1 cellular context compared by ENCODE assay signal in genomic region chr6:18692920-18693319, GRCh38.
TF ChIP-seq lines count a peak whose summit lies in the region.

No MANE protein-coding gene starts in this region.

TF ChIP-seq in GM23338, 12 proteins besides CTCF, POLR2A, EP300 and RAD21 (continued from another document):
- TF ChIP-seq, protein P1, sequence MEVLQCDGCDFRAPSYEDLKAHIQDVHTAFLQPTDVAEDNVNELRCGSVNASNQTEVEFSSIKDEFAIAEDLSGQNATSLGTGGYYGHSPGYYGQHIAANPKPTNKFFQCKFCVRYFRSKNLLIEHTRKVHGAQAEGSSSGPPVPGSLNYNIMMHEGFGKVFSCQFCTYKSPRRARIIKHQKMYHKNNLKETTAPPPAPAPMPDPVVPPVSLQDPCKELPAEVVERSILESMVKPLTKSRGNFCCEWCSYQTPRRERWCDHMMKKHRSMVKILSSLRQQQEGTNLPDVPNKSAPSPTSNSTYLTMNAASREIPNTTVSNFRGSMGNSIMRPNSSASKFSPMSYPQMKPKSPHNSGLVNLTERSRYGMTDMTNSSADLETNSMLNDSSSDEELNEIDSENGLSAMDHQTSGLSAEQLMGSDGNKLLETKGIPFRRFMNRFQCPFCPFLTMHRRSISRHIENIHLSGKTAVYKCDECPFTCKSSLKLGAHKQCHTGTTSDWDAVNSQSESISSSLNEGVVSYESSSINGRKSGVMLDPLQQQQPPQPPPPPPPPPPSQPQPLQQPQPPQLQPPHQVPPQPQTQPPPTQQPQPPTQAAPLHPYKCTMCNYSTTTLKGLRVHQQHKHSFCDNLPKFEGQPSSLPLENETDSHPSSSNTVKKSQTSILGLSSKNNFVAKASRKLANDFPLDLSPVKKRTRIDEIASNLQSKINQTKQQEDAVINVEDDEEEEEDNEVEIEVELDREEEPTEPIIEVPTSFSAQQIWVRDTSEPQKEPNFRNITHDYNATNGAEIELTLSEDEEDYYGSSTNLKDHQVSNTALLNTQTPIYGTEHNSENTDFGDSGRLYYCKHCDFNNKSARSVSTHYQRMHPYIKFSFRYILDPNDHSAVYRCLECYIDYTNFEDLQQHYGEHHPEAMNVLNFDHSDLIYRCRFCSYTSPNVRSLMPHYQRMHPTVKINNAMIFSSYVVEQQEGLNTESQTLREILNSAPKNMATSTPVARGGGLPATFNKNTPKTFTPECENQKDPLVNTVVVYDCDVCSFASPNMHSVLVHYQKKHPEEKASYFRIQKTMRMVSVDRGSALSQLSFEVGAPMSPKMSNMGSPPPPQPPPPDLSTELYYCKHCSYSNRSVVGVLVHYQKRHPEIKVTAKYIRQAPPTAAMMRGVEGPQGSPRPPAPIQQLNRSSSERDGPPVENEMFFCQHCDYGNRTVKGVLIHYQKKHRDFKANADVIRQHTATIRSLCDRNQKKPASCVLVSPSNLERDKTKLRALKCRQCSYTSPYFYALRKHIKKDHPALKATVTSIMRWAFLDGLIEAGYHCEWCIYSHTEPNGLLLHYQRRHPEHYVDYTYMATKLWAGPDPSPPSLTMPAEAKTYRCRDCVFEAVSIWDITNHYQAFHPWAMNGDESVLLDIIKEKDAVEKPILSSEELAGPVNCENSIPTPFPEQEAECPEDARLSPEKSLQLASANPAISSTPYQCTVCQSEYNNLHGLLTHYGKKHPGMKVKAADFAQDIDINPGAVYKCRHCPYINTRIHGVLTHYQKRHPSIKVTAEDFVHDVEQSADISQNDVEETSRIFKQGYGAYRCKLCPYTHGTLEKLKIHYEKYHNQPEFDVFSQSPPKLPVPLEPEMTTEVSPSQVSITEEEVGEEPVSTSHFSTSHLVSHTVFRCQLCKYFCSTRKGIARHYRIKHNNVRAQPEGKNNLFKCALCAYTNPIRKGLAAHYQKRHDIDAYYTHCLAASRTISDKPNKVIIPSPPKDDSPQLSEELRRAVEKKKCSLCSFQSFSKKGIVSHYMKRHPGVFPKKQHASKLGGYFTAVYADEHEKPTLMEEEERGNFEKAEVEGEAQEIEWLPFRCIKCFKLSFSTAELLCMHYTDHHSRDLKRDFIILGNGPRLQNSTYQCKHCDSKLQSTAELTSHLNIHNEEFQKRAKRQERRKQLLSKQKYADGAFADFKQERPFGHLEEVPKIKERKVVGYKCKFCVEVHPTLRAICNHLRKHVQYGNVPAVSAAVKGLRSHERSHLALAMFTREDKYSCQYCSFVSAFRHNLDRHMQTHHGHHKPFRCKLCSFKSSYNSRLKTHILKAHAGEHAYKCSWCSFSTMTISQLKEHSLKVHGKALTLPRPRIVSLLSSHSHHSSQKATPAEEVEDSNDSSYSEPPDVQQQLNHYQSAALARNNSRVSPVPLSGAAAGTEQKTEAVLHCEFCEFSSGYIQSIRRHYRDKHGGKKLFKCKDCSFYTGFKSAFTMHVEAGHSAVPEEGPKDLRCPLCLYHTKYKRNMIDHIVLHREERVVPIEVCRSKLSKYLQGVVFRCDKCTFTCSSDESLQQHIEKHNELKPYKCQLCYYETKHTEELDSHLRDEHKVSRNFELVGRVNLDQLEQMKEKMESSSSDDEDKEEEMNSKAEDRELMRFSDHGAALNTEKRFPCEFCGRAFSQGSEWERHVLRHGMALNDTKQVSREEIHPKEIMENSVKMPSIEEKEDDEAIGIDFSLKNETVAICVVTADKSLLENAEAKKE (CRISPR knock-in tag; IDR thresholded peaks at IDR 0.05) = no peak
- TF ChIP-seq EZH2 (IDR thresholded peaks at IDR 0.05; ENCODE audit: low read depth, unreplicated experiment) (no peak), ZNF331 (CRISPR knock-in tag; IDR thresholded peaks at IDR 0.05; ENCODE audit: low read depth) (no peak), EZH2phosphoT487 (IDR thresholded peaks at IDR 0.05; ENCODE audit: unreplicated experiment) (no peak), JUNB (IDR thresholded peaks at IDR 0.05; ENCODE audit: unreplicated experiment) (no peak), ZNF114 (CRISPR knock-in tag; IDR thresholded peaks at IDR 0.05) (no peak), NANOG (IDR thresholded peaks at IDR 0.05; ENCODE audit: borderline replicate concordance) (no peak), CREB1 (CRISPR knock-in tag; IDR thresholded peaks at IDR 0.05; ENCODE audit: low read depth) (no peak)
- TF ChIP-seq, protein P2, sequence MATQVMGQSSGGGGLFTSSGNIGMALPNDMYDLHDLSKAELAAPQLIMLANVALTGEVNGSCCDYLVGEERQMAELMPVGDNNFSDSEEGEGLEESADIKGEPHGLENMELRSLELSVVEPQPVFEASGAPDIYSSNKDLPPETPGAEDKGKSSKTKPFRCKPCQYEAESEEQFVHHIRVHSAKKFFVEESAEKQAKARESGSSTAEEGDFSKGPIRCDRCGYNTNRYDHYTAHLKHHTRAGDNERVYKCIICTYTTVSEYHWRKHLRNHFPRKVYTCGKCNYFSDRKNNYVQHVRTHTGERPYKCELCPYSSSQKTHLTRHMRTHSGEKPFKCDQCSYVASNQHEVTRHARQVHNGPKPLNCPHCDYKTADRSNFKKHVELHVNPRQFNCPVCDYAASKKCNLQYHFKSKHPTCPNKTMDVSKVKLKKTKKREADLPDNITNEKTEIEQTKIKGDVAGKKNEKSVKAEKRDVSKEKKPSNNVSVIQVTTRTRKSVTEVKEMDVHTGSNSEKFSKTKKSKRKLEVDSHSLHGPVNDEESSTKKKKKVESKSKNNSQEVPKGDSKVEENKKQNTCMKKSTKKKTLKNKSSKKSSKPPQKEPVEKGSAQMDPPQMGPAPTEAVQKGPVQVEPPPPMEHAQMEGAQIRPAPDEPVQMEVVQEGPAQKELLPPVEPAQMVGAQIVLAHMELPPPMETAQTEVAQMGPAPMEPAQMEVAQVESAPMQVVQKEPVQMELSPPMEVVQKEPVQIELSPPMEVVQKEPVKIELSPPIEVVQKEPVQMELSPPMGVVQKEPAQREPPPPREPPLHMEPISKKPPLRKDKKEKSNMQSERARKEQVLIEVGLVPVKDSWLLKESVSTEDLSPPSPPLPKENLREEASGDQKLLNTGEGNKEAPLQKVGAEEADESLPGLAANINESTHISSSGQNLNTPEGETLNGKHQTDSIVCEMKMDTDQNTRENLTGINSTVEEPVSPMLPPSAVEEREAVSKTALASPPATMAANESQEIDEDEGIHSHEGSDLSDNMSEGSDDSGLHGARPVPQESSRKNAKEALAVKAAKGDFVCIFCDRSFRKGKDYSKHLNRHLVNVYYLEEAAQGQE (IDR thresholded peaks at IDR 0.05; ENCODE audit: unreplicated experiment) = no peak
